In the genomic region with DNA sequence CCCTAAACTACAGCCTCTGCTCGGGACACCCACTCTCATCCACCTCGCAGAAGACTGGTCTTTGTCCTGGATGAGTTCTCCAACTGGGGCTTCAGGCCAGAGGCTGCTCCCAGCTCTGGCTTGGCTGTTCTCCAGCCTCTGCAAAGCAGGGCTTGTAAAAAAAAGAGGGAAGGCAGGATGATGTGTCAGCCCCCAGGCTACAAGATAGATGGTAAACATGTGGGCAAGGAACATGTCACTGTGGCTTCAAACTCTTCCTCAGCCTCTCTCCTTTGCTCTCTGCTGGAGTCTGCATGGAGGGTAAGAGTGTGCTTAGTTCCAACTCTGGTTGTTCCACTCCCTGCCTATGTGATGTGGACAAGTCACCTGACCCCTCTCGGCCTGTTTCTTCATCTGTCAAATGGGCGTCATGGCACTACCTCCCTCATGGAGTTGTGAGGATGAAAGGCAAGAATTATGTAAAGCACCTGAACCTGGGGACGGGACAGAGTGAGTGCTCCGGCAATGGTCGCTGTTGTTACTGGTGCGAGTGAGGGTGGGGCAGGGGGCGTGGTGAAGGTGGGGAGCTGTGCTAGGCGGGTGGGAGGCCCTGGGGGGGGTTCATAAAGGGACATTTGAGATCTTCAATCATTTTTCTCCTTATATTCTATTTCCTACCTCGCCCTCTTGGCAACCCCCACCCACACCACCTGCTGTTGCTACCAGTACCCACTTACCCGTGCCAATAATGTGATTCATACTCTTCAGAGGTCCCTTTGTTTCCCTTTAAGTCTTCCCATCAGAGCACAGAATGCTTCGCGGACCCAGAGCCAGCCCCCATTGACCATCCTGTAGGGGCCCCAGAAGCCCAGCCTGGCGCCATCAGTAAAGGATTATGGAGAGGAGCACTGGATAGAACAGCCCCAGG, we compare ENCODE assay signal across 11 cellular contexts. TPM values are rescaled to one million over a fixed set of nuclear protein-coding genes. Genes with fewer than 3 reads are reported as not detected.
DNase-seq lines count a peak whose midpoint lies in the region; ATAC-seq and TF ChIP-seq lines count a peak whose summit lies in the region.
"Had no signal": no experiment of that assay in that cellular context is flagged by ENCODE, and none has a peak within 500 bp of the region (broad histone marks: within the 10 kb centered on the region; RNA-seq: fewer than 3 reads in every experiment).

No MANE protein-coding gene starts in this region.

- no peaks in the 10 kb centered on the region for H3K9me3 Mint-ChIP-seq in stimulated activated naive CD8-positive, alpha-beta T cell treated with anti-CD3 and anti-CD28 coated beads, Interleukin-15, amount 100 ng/mL, for 72 hours
- no peaks in the 10 kb centered on the region for H3K9me3 Mint-ChIP-seq in mesothelial cell of epicardium

- H3K36me3 Mint-ChIP-seq in mesothelial cell of epicardium: peaks cover 8% of the 10 kb centered on the region

- H3K4me1 ChIP-seq in ascending aorta: peaks cover 0 to 1% of the 10 kb centered on the region in 2 donors
- H3K4me1 ChIP-seq: parathyroid adenoma had no signal

- peak; percentile 29 for ATAC-seq in stimulated activated naive CD8-positive, alpha-beta T cell treated with anti-CD3 and anti-CD28 coated beads, Interleukin-15, Interleukin-2, amounts not matched to agents 100 U/mL and 50 U/mL, for 24 hours
- ATAC-seq in stimulated activated naive CD8-positive, alpha-beta T cell treated with anti-CD3 and anti-CD28 coated beads, Interleukin-15, amount 100 ng/mL, for 72 hours: no peak
- no peak for ATAC-seq in GM21576 (IDR thresholded peaks at IDR 0.05; ENCODE audit: unreplicated experiment)

- DNase-seq in stimulated activated naive CD8-positive, alpha-beta T cell treated with anti-CD3 and anti-CD28 coated beads, Interleukin-15, Interleukin-2, amounts not matched to agents 100 U/mL and 50 U/mL, for 24 hours: no peak
- no peak for DNase-seq in stimulated activated naive CD8-positive, alpha-beta T cell treated with anti-CD3 and anti-CD28 coated beads, Interleukin-15, amount 100 ng/mL, for 72 hours
- DNase-seq in SK-MEL-5 (ENCODE audit: low read depth, low spot score) (peak; percentile 55), fibroblast of the aortic adventitia (ENCODE audit: low read depth) (peak; percentile 29), mesothelial cell of epicardium (ENCODE audit: low spot score in 2 of 2, unreplicated experiment in 2 of 2) (no peak), ascending aorta (ENCODE audit: low spot score in 2 of 2) (no peak), iPS-NIHi7 (ENCODE audit: extremely low spot score) (no peak)
- DNase-seq: brain microvascular endothelial cell, left ventricle myocardium superior had no signal

- H3K27me3 Mint-ChIP-seq in stimulated activated naive CD8-positive, alpha-beta T cell treated with anti-CD3 and anti-CD28 coated beads, Interleukin-15, amount 100 ng/mL, for 72 hours: peaks cover 37% of the 10 kb centered on the region
- no peaks in the 10 kb centered on the region for H3K27me3 Mint-ChIP-seq in mesothelial cell of epicardium (ENCODE audit: low read depth)

- in situ Hi-C loops in SK-MEL-5 (cut with HindIII; ENCODE audit: low pct_unique_long_range_greater_than_20kb, low sequenced_read_pairs): no loop called here

- no peak for TF ChIP-seq CTCF in fibroblast of the aortic adventitia (IDR thresholded peaks at IDR 0.05; ENCODE audit: insufficient read depth, low read length)
- TF ChIP-seq CTCF in mesothelial cell of epicardium (IDR thresholded peaks at IDR 0.05; ENCODE audit: unreplicated experiment): no peak
- TF ChIP-seq CTCF in ascending aorta (IDR thresholded peaks at IDR 0.05): no peak

- H3K27me3 ChIP-seq in ascending aorta: no peaks in the 10 kb centered on the region
- H3K27me3 ChIP-seq: brain microvascular endothelial cell had no signal

- no peak overlapping the region for H3K4me3 Mint-ChIP-seq in stimulated activated naive CD8-positive, alpha-beta T cell treated with anti-CD3 and anti-CD28 coated beads, Interleukin-15, amount 100 ng/mL, for 72 hours
- H3K4me3 Mint-ChIP-seq in mesothelial cell of epicardium: no peak overlapping the region

- H3K4me3 ChIP-seq in fibroblast of the aortic adventitia (ENCODE audit: low read depth, low read length) (no peak overlapping the region), ascending aorta (no peak overlapping the region)

- H3K4me1 Mint-ChIP-seq in stimulated activated naive CD8-positive, alpha-beta T cell treated with anti-CD3 and anti-CD28 coated beads, Interleukin-15, amount 100 ng/mL, for 72 hours: peaks cover 6% of the 10 kb centered on the region
- peaks cover 23% of the 10 kb centered on the region for H3K4me1 Mint-ChIP-seq in mesothelial cell of epicardium

- no peaks in the 10 kb centered on the region for H3K9me3 ChIP-seq in ascending aorta

- intact Hi-C loops in ascending aorta (cut with DNase I): no loop called here

- no peak overlapping the region for H3K27ac ChIP-seq in ascending aorta
- H3K27ac ChIP-seq: brain microvascular endothelial cell, parathyroid adenoma had no signal

- no peak overlapping the region for H3K27ac Mint-ChIP-seq in stimulated activated naive CD8-positive, alpha-beta T cell treated with anti-CD3 and anti-CD28 coated beads, Interleukin-15, amount 100 ng/mL, for 72 hours
- H3K27ac Mint-ChIP-seq in mesothelial cell of epicardium: no peak overlapping the region

- no peaks in the 10 kb centered on the region for H3K36me3 ChIP-seq in ascending aorta
- H3K36me3 ChIP-seq: brain microvascular endothelial cell had no signal

RNA-seq across cellular contexts. Expression of a gene that starts 6.8 kb away (rescaled TPM):
- 13.3 and 14.0 TPM in 2 replicates for total RNA-seq in SK-MEL-5 (2014; rRNA removed; shearing (Covaris generic))
- polyA plus RNA-seq in SK-MEL-5 (2015; cell fraction: cytosol; rRNA removed): 9.7 and 10.2 TPM in 2 replicates
- polyA plus RNA-seq in SK-MEL-5 (2015; cell fraction: nucleus; rRNA removed): 22.6 and 28.9 TPM in 2 replicates
- total RNA-seq in fibroblast of the aortic adventitia (ENCODE audit: low replicate concordance): 10.2 and 21.0 TPM in 2 replicates
- total RNA-seq in mesothelial cell of epicardium: 11.0 to 12.1 TPM (median 11.6 TPM) in 3 replicates
- total RNA-seq in ascending aorta: 2.9 TPM

RNA-seq across cellular contexts. Expression of a gene that starts 20.4 kb away (rescaled TPM):
- total RNA-seq in SK-MEL-5 (2014; rRNA removed; shearing (Covaris generic)): 4.4 and 10.3 TPM in 2 replicates
- polyA plus RNA-seq in SK-MEL-5 (2015; cell fraction: cytosol; rRNA removed): 8.4 and 8.5 TPM in 2 replicates
- 30.3 and 30.8 TPM in 2 replicates for polyA plus RNA-seq in SK-MEL-5 (2015; cell fraction: nucleus; rRNA removed)
- total RNA-seq in fibroblast of the aortic adventitia (ENCODE audit: low replicate concordance) (5.5 TPM in 1 of 2 replicates, not detected in the other), mesothelial cell of epicardium (30.9 to 36.0 TPM (median 32.7 TPM) in 3 replicates), ascending aorta (75.7 TPM)

RNA-seq across cellular contexts. Expression of a gene that starts 33.8 kb away (rescaled TPM):
- 2,311 and 2,500 TPM in 2 replicates for total RNA-seq in SK-MEL-5 (2014; rRNA removed; shearing (Covaris generic))
- polyA plus RNA-seq in SK-MEL-5 (2015; cell fraction: cytosol; rRNA removed): 2,101 and 2,675 TPM in 2 replicates
- polyA plus RNA-seq in SK-MEL-5 (2015; cell fraction: nucleus; rRNA removed): 555 and 591 TPM in 2 replicates
- total RNA-seq in fibroblast of the aortic adventitia (ENCODE audit: low replicate concordance) (511 and 2,619 TPM in 2 replicates), mesothelial cell of epicardium (1,125 to 1,180 TPM (median 1,165 TPM) in 3 replicates), ascending aorta (1,924 TPM)

RNA-seq across cellular contexts. Expression of a gene that starts 33.9 kb away (rescaled TPM):
- total RNA-seq in SK-MEL-5 (2014; rRNA removed; shearing (Covaris generic)): 6.4 and 9.8 TPM in 2 replicates
- polyA plus RNA-seq in SK-MEL-5 (2015; cell fraction: cytosol; rRNA removed): 22.5 and 23.5 TPM in 2 replicates
- polyA plus RNA-seq in SK-MEL-5 (2015; cell fraction: nucleus; rRNA removed): 30.4 and 66.7 TPM in 2 replicates
- total RNA-seq in fibroblast of the aortic adventitia (ENCODE audit: low replicate concordance) (12.9 and 15.3 TPM in 2 replicates), mesothelial cell of epicardium (27.1 to 28.0 TPM (median 27.4 TPM) in 3 replicates), ascending aorta (22.8 TPM)

Comparison
In these comparisons a context has a peak if more than half of its experiments do, and no peak if none do; other contexts are left out.
1. DNase-seq: peak in SK-MEL-5 (single experiment) and fibroblast of the aortic adventitia (single experiment); none in stimulated activated naive CD8-positive, alpha-beta T cell treated with anti-CD3 and anti-CD28 coated beads, Interleukin-15, Interleukin-2, amounts not matched to agents 100 U/mL and 50 U/mL, for 24 hours (single experiment), stimulated activated naive CD8-positive, alpha-beta T cell treated with anti-CD3 and anti-CD28 coated beads, Interleukin-15, amount 100 ng/mL, for 72 hours (0 of 2), mesothelial cell of epicardium (0 of 2), ascending aorta (0 of 2) and iPS-NIHi7 (single experiment).